ENCODE assay signal across 14 cellular contexts in the genomic region with DNA sequence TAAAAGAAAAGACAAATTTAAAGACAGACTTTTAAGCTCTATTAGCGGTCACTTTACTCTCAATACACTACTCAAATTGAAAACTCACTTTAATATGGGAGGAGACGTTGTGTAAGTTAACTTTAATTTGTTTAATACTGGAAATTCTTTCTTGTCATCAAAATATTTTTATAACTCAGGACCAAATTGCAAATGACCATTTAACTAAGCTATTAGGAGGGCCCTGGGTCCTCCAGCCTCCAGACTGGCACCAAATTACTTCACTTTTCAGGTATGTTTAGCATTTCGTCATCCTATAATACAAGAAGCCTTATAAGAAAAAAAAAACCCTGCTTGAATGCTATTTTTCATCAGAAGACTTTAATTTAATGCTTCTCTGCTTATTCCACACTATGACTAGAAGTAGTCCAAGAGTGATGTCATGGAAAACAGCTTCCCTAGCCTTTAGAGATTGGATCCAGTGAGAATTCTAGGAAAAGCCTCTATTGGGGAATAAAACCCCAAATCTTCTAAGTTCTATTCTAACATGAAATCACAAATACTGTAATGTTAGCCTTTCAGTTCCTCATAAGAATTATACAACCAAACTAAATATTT. TPM values are rescaled to one million over a fixed set of nuclear protein-coding genes. Genes with fewer than 3 reads are reported as not detected.
DNase-seq lines count a peak whose midpoint lies in the region; ATAC-seq and TF ChIP-seq lines count a peak whose summit lies in the region.
"Had no signal": no experiment of that assay in that cellular context is flagged by ENCODE, and none has a peak within 500 bp of the region (broad histone marks: within the 10 kb centered on the region; RNA-seq: fewer than 3 reads in every experiment).

No MANE protein-coding gene starts in this region.

- H3K36me3 Mint-ChIP-seq in activated T-cell treated with anti-CD3 and anti-CD28 coated beads, Interleukin-2, amount 50 U/mL, for 72 hours (ENCODE audit: insufficient read depth in 2 of 2) = peaks cover 5 to 18% of the 10 kb centered on the region in 2 donors
- peaks cover 17% of the 10 kb centered on the region for H3K36me3 Mint-ChIP-seq in central memory CD8-positive, alpha-beta T cell (ENCODE audit: insufficient read depth)
- peaks cover 12% of the 10 kb centered on the region for H3K36me3 Mint-ChIP-seq in osteocyte (ENCODE audit: unreplicated experiment)

- peaks cover 27% of the 10 kb centered on the region for H3K4me1 ChIP-seq in OCI-LY3 (ENCODE audit: low read length)
- H3K4me1 ChIP-seq: colonic mucosa had no signal

- no peaks in the 10 kb centered on the region for H3K9me3 Mint-ChIP-seq in activated T-cell treated with anti-CD3 and anti-CD28 coated beads, Interleukin-2, amount 50 U/mL, for 72 hours
- H3K9me3 Mint-ChIP-seq in central memory CD8-positive, alpha-beta T cell = no peaks in the 10 kb centered on the region
- H3K9me3 Mint-ChIP-seq in osteocyte (ENCODE audit: unreplicated experiment) = no peaks in the 10 kb centered on the region

- DNase-seq in activated T-cell treated with anti-CD3 and anti-CD28 coated beads, Interleukin-2, amount 50 U/mL, for 72 hours = no peak
- DNase-seq in activated T-cell treated with anti-CD3 and anti-CD28 coated beads, Interleukin-2, amount 50 U/mL, for 1 hour = no peak
- DNase-seq in central memory CD8-positive, alpha-beta T cell (ENCODE audit: low spot score in 2 of 2) = no peak
- DNase-seq in osteocyte (ENCODE audit: extremely low spot score, unreplicated experiment) (no peak), hepatic stellate cell (ENCODE audit: low spot score) (no peak), cerebellar nuclear complex (lab: John Stamatoyannopoulos, UW) (no peak)
- DNase-seq in stimulated activated CD4-positive, alpha-beta T cell treated with anti-CD3 and anti-CD28 coated beads, Interleukin-15, amount 100 ng/mL, for 24 hours = no peak
- DNase-seq: colonic mucosa, DMS79, esophagus squamous epithelium, NCI-H2081 treated with DMSO at 0.1 percent for 48 hours, WERI-Rb-1 had no signal

- H3K27ac ChIP-seq in OCI-LY3 (ENCODE audit: low read length) = 0 out of 2 replicates have a peak overlapping the region, but pooled peaks have one; percentile 1
- H3K27ac ChIP-seq: colonic mucosa, vagina, WERI-Rb-1 had no signal

- no peak overlapping the region for H2AFZ ChIP-seq in OCI-LY3 (ENCODE audit: low read depth, low read length)

- H3K4me2 ChIP-seq in OCI-LY3 (ENCODE audit: low read length) = peak overlapping the region; percentile 76

- no peak overlapping the region for H3K9ac ChIP-seq in OCI-LY3 (ENCODE audit: low read length)

- H3K4me3 Mint-ChIP-seq in activated T-cell treated with anti-CD3 and anti-CD28 coated beads, Interleukin-2, amount 50 U/mL, for 72 hours = peak overlapping the region; percentile 77 to 85
- H3K4me3 Mint-ChIP-seq in central memory CD8-positive, alpha-beta T cell = no peak overlapping the region
- peak overlapping the region; percentile 14 for H3K4me3 Mint-ChIP-seq in osteocyte (ENCODE audit: unreplicated experiment)

- ATAC-seq in activated T-cell treated with anti-CD3 and anti-CD28 coated beads, Interleukin-2, amount 50 U/mL, for 72 hours (replicated peaks in 1 of 2) = no peak
- no peak for ATAC-seq in central memory CD8-positive, alpha-beta T cell (replicated peaks; ENCODE audit: extremely low read depth, poor library complexity, severe bottlenecking)

- peaks cover 60% of the 10 kb centered on the region for H4K20me1 ChIP-seq in OCI-LY3 (ENCODE audit: insufficient read depth, low read length)

- H3K79me2 ChIP-seq in OCI-LY3 (ENCODE audit: low read length) = peaks cover 82% of the 10 kb centered on the region

- H3K27me3 ChIP-seq in OCI-LY3 (ENCODE audit: low read depth, low read length) = no peaks in the 10 kb centered on the region
- H3K27me3 ChIP-seq: colonic mucosa, esophagus squamous epithelium, vagina had no signal

- peak overlapping the region; percentile 50 for H3K4me3 ChIP-seq in OCI-LY3 (ENCODE audit: low read length)
- H3K4me3 ChIP-seq: colonic mucosa, vagina had no signal

- H3K27ac Mint-ChIP-seq in activated T-cell treated with anti-CD3 and anti-CD28 coated beads, Interleukin-2, amount 50 U/mL, for 72 hours = peak overlapping the region; percentile 85
- peak overlapping the region; percentile 44 for H3K27ac Mint-ChIP-seq in central memory CD8-positive, alpha-beta T cell (ENCODE audit: low read depth)
- peak overlapping the region; percentile 42 for H3K27ac Mint-ChIP-seq in osteocyte (ENCODE audit: unreplicated experiment)

- H3K27me3 Mint-ChIP-seq in activated T-cell treated with anti-CD3 and anti-CD28 coated beads, Interleukin-2, amount 50 U/mL, for 72 hours (ENCODE audit: low read depth) = peaks cover 13% of the 10 kb centered on the region
- H3K27me3 Mint-ChIP-seq in central memory CD8-positive, alpha-beta T cell = no peaks in the 10 kb centered on the region
- H3K27me3 Mint-ChIP-seq in osteocyte (ENCODE audit: unreplicated experiment) = no peaks in the 10 kb centered on the region

- peaks cover 35% of the 10 kb centered on the region for H3K4me1 Mint-ChIP-seq in activated T-cell treated with anti-CD3 and anti-CD28 coated beads, Interleukin-2, amount 50 U/mL, for 72 hours (ENCODE audit: low read depth)
- H3K4me1 Mint-ChIP-seq in central memory CD8-positive, alpha-beta T cell = peaks cover 27% of the 10 kb centered on the region
- H3K4me1 Mint-ChIP-seq in osteocyte (ENCODE audit: unreplicated experiment) = peaks cover 44% of the 10 kb centered on the region

- H3K9me3 ChIP-seq in OCI-LY3 (ENCODE audit: insufficient read depth, low read length) = no peaks in the 10 kb centered on the region
- H3K9me3 ChIP-seq: colonic mucosa, esophagus squamous epithelium, vagina had no signal

- peaks cover 6% of the 10 kb centered on the region for H3K36me3 ChIP-seq in OCI-LY3 (replicated peaks; ENCODE audit: low read depth, low read length)
- H3K36me3 ChIP-seq: colonic mucosa, esophagus squamous epithelium, vagina had no signal

- TF ChIP-seq CTCF in OCI-LY3 (IDR thresholded peaks at IDR 0.05; ENCODE audit: low read depth, low read length) (no peak), osteocyte (IDR thresholded peaks at IDR 0.05) (no peak)

RNA-seq across cellular contexts. Expression of gene KLHL15, which starts 6.6 kb away (rescaled TPM):
- 10 to 100 TPM; 17.9 to 19.9 TPM for total RNA-seq in activated T-cell treated with anti-CD3 and anti-CD28 coated beads, Interleukin-2, amount 50 U/mL, for 72 hours
- total RNA-seq in osteocyte = 15.8 and 16.3 TPM in 2 replicates

RNA-seq across cellular contexts. Expression of gene EIF2S3, which starts 34.4 kb away (rescaled TPM):
- total RNA-seq in activated T-cell treated with anti-CD3 and anti-CD28 coated beads, Interleukin-2, amount 50 U/mL, for 72 hours = 100 to 1,000 TPM; 320 to 443 TPM
- total RNA-seq in osteocyte = 360 and 369 TPM in 2 replicates
